In the genomic region with DNA sequence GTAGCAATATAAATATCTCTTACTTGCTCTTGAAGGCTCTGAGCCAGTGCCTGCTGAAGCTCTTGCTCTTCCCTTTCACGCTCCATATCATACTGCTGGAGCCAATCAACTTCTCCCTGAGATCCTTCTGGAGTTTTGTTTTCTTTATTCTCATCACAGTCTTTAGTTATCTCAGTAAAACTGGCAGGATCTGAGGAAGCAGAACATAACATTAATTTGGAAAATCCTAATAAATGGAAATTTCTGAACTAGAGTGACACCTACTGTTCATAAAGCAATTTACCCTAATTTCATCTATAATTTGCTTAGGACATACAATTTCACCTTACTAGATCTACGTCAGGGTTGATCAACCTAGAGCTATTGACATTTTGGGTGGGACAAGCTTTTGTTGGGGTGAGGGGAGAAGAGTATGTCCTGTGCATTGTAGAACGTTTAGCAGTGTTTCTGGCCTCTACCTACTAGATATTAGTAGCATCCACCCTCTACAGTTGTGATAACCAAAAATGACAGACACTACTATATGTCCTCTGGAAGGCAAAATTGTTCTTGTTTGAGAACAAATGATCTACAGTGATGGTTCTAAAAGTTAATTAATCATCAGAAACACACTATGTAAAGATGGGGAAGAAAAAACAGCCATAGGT, we compare ENCODE assay signal across 9 cellular contexts. TPM values are rescaled to one million over a fixed set of nuclear protein-coding genes. Genes with fewer than 3 reads are reported as not detected.
DNase-seq lines count a peak whose midpoint lies in the region; ATAC-seq and TF ChIP-seq lines count a peak whose summit lies in the region.
"Had no signal": no experiment of that assay in that cellular context is flagged by ENCODE, and none has a peak within 500 bp of the region (broad histone marks: within the 10 kb centered on the region; RNA-seq: fewer than 3 reads in every experiment).

No MANE protein-coding gene starts in this region.

- TF ChIP-seq CTCF in GM12864 (IDR thresholded peaks at IDR 0.05; ENCODE audit: low read depth, low read length, missing control alignments) (peak; percentile 38), Peyer's patch (IDR thresholded peaks at IDR 0.05) (peak in 5 of 6 experiments; percentile 7 to 73 (median 64)), fibroblast of the aortic adventitia (IDR thresholded peaks at IDR 0.05; ENCODE audit: insufficient read depth, low read length) (peak; percentile 40)

- no peaks in the 10 kb centered on the region for H3K9me3 ChIP-seq in Peyer's patch

- H3K27me3 ChIP-seq in Peyer's patch (no peaks in the 10 kb centered on the region), H7 (ENCODE audit: control insufficient read depth, insufficient read depth, low read length) (no peaks in the 10 kb centered on the region)

- H3K4me1 ChIP-seq in Peyer's patch = no peaks in the 10 kb centered on the region

- ATAC-seq in HG02885 (IDR thresholded peaks at IDR 0.05; ENCODE audit: poor library complexity, unreplicated experiment) = no peak
- ATAC-seq in GM18520 (IDR thresholded peaks at IDR 0.05; ENCODE audit: unreplicated experiment) = no peak
- no peak for ATAC-seq in HG03439 (IDR thresholded peaks at IDR 0.05; ENCODE audit: unreplicated experiment)

- H3K27ac ChIP-seq in Peyer's patch = peak overlapping the region in 1 of 4 donors; percentile 2

- TF ChIP-seq POLR2A in Peyer's patch (IDR thresholded peaks at IDR 0.05) = no peak

- peaks cover 0 to 22% (median 0%) of the 10 kb centered on the region in 3 donors for H3K36me3 ChIP-seq in Peyer's patch
- H3K36me3 ChIP-seq in H7 (replicated peaks; ENCODE audit: control insufficient read depth, insufficient read depth, low read length) = peaks cover 6% of the 10 kb centered on the region

- DNase-seq in GM12864 (ENCODE audit: low read depth) (no peak), Peyer's patch (no peak), fibroblast of the aortic adventitia (ENCODE audit: low read depth) (peak; percentile 66), retina (peak; percentile 9), H7 (no peak)

- H3K4me3 ChIP-seq in GM12864 (ENCODE audit: low read depth, low read length) (no peak overlapping the region), Peyer's patch (no peak overlapping the region), fibroblast of the aortic adventitia (ENCODE audit: low read depth, low read length) (no peak overlapping the region), H7 (ENCODE audit: insufficient read depth, low read depth, low read length) (no peak overlapping the region)

RNA-seq across cellular contexts. Expression of a gene that starts 47.2 kb away (rescaled TPM):
- total RNA-seq in Peyer's patch (1,000 to 10,000 TPM in 1 of 4 donors, 100 to 1,000 TPM in 3; 189 to 1,274 (median 741) TPM), fibroblast of the aortic adventitia (ENCODE audit: low replicate concordance) (not detected in 2 replicates)
- total RNA-seq in H7 (2014; rRNA removed; shearing (Covaris generic)) = 0.07 and 3.0 TPM in 2 replicates
- total RNA-seq: skeletal muscle tissue had no signal

Comparison
In these comparisons a context has a peak if more than half of its experiments do, and no peak if none do; other contexts are left out.
1. DNase-seq: peak in fibroblast of the aortic adventitia (single experiment) and retina (single experiment); none in GM12864 (single experiment), Peyer's patch (0 of 3) and H7 (single experiment).
2. RNA of a gene that starts 47.2 kb away (total RNA-seq): 189 to 1,274 TPM in Peyer's patch; 0.07 to 3.0 TPM in H7 and not detected in fibroblast of the aortic adventitia; every median in the first group is over 10 times any median in the second.
3. Peak in every context shown above with its lines, with median percentiles within 50 percentile points of each other: CTCF ChIP-seq.